19 cellular contexts compared by ENCODE assay signal in the genomic region with DNA sequence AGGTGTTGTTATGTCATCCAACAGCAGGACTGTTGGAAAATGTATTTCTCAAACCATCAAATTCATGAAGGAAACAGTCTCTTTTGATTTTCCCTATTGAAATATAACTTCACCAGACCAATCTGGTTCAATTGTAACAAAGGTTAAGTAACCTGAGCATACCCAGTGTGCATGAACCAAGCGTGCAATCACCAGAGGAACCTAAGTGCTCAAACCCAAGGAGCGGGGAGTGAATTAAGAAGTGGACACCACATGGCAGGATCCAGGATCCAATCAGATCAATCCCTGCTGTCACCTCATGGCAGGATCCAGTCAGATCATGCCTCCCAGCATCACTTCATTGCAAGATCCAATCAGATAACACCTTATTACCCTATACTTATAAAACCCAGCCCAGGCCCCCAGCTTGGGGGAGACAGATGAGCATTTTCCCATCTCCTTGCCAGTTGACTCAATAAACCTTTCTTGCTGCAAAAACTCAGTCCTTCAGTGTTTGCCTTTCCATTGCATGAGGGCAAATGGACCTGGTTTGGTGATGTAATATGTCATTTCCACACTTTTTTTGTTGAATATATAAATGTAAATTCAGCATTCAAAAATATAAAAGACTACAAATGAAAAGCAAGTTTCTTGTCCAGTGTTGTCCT. TPM values are rescaled to one million over a fixed set of nuclear protein-coding genes. Genes with fewer than 3 reads are reported as not detected.
A peak's percentile ranks its signal among the peaks of the same experiment; 100 is the strongest.
DNase-seq lines count a peak whose midpoint lies in the region; ATAC-seq and TF ChIP-seq lines count a peak whose summit lies in the region.
"Had no signal": no experiment of that assay in that cellular context is flagged by ENCODE, and none has a peak within 500 bp of the region (broad histone marks: within the 10 kb centered on the region; RNA-seq: fewer than 3 reads in every experiment).

No MANE protein-coding gene starts in this region.

- peaks cover 0 to 5% (median 2%) of the 10 kb centered on the region in 6 donors for H3K9me3 Mint-ChIP-seq in immature natural killer cell

- H3K27me3 Mint-ChIP-seq in immature natural killer cell (ENCODE audit: low read depth in 3 of 3) = peaks cover 5 to 11% (median 10%) of the 10 kb centered on the region in 3 donors

- H3K9me3 ChIP-seq in right atrium auricular region = no peaks in the 10 kb centered on the region
- peaks cover 1% of the 10 kb centered on the region for H3K9me3 ChIP-seq in left ventricle myocardium inferior (replicated peaks)
- H3K9me3 ChIP-seq: Caco-2 had no signal

- peaks cover 0 to 3% of the 10 kb centered on the region in 2 donors for H3K4me1 Mint-ChIP-seq in immature natural killer cell

- intact Hi-C loops in left ventricle myocardium inferior (cut with micrococcal nuclease) = no loop called here

- TF ChIP-seq CTCF in right atrium auricular region (IDR thresholded peaks at IDR 0.05) (no peak), left ventricle myocardium inferior (IDR thresholded peaks at IDR 0.05; ENCODE audit: borderline replicate concordance) (no peak), NB4 (IDR thresholded peaks at IDR 0.05; ENCODE audit: low read depth, low read length) (no peak)

- H3K4me3 Mint-ChIP-seq in immature natural killer cell = no peak overlapping the region
- H3K4me3 Mint-ChIP-seq: CD4-positive, CD25-positive, alpha-beta regulatory T cell; IgD-negative memory B cell had no signal

- no peak overlapping the region for H3K4me3 ChIP-seq in right atrium auricular region
- no peak overlapping the region for H3K4me3 ChIP-seq in left ventricle myocardium inferior
- H3K4me3 ChIP-seq in NB4 (ENCODE audit: low read depth, low read length) = no peak overlapping the region

- ATAC-seq in HG03097 (IDR thresholded peaks at IDR 0.05; ENCODE audit: low FRiP score, unreplicated experiment) = no peak

- H3K36me3 Mint-ChIP-seq in immature natural killer cell = no peaks in the 10 kb centered on the region
- H3K36me3 Mint-ChIP-seq: CD4-positive, CD25-positive, alpha-beta regulatory T cell; IgD-negative memory B cell had no signal

- no peak for TF ChIP-seq POLR2A in NB4 (IDR thresholded peaks at IDR 0.05; ENCODE audit: extremely low read depth, insufficient read length)

- peaks cover 0 to 6% of the 10 kb centered on the region in 2 donors for H3K4me1 ChIP-seq in right atrium auricular region
- H3K4me1 ChIP-seq in left ventricle myocardium inferior = peaks cover 5% of the 10 kb centered on the region

- peak; percentile 46 for DNase-seq in right atrium auricular region (ENCODE audit: low spot score)
- DNase-seq in left ventricle myocardium inferior = no peak
- DNase-seq in NB4 (ENCODE audit: low read depth) = peak; percentile 33
- peak; percentile 20 for DNase-seq in ecto neural progenitor cell (ENCODE audit: low spot score)
- DNase-seq in immature natural killer cell = no peak
- no peak for DNase-seq in SHP77 (lab: John Stamatoyannopoulos, UW)
- DNase-seq: Caco-2; CD4-positive, CD25-positive, alpha-beta regulatory T cell; DMS53; NCI-H1436; NCI-H2029 treated with DMSO at 0.1 percent for 48 hours; NCI-H2227 treated with DMSO at 0.1 percent for 48 hours; SIG-M5; SW 1271 had no signal

- no peaks in the 10 kb centered on the region for H3K27me3 ChIP-seq in right atrium auricular region
- no peaks in the 10 kb centered on the region for H3K27me3 ChIP-seq in left ventricle myocardium inferior (ENCODE audit: low read depth)

- H3K36me3 ChIP-seq in right atrium auricular region = no peaks in the 10 kb centered on the region
- no peaks in the 10 kb centered on the region for H3K36me3 ChIP-seq in left ventricle myocardium inferior

- no peak overlapping the region for H3K27ac Mint-ChIP-seq in immature natural killer cell
- H3K27ac Mint-ChIP-seq: IgD-negative memory B cell had no signal

- H3K27ac ChIP-seq in right atrium auricular region (no peak overlapping the region), left ventricle myocardium inferior (replicated peaks) (no peak overlapping the region)

RNA-seq across cellular contexts. Expression of a gene that starts 38.9 kb away (rescaled TPM):
- total RNA-seq in right atrium auricular region (not detected), left ventricle myocardium inferior (not detected)
- polyA plus RNA-seq in immature natural killer cell = not detected
- total RNA-seq: Caco-2; CD4-positive, CD25-positive, alpha-beta regulatory T cell; HT-29; OCI-LY7; RPMI7951 had no signal
- polyA plus RNA-seq: CD4-positive, CD25-positive, alpha-beta regulatory T cell; IgD-negative memory B cell had no signal

RNA-seq across cellular contexts. Expression of a gene that starts 53.5 kb away (rescaled TPM):
- total RNA-seq in right atrium auricular region (under 1 TPM in 1 of 2 donors, not detected in 1; 0.12 TPM), left ventricle myocardium inferior (0.22 TPM)
- under 1 TPM in 1 of 3 donors, not detected in 2; 0.08 TPM for polyA plus RNA-seq in immature natural killer cell
- total RNA-seq: Caco-2, RPMI7951 had no signal
- polyA plus RNA-seq: CD4-positive, CD25-positive, alpha-beta regulatory T cell; IgD-negative memory B cell had no signal

Comparison
In these comparisons a context has a peak if more than half of its experiments do, and no peak if none do; other contexts are left out.
1. DNase-seq: peak in right atrium auricular region (single experiment), NB4 (single experiment) and ecto neural progenitor cell (single experiment); none in left ventricle myocardium inferior (single experiment), immature natural killer cell (0 of 3) and SHP77 (0 of 2).